In the genomic region with DNA sequence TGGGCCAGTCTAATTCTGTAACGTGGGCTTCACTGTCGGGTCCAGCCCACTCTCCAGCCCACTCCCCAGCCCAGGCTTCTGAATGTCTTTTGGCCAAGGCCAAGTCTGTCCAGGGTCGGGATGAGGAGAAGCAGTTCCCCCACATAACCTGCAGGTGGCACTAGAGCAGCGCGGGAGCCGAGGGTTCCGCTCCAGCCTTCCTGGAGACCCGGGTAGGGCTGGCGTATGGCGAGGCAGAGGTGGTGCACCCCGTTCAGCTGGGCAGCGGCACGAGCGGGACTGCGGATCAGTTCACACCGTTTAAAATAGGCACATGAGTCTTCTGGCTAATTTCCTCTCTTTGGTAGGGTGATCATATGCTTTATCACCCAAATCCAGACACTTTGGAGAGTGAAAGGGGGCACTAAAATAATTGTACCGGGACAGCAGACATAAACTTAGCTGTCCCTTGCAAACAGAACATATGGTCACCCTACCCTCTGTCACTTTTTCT, we compare ENCODE assay signal across 8 cellular contexts.
DNase-seq lines count a peak whose midpoint lies in the region; ATAC-seq and TF ChIP-seq lines count a peak whose summit lies in the region.

No MANE protein-coding gene starts in this region.

- DNase-seq in Calu3 (peak; percentile 87), IMR-90 (peak; percentile 18), RWPE2 (ENCODE audit: low spot score) (no peak), Right ventricle myocardium superior (peak; percentile 74), putamen (ENCODE audit: low spot score) (peak; percentile 65), NCI-H226 (no peak)
- DNase-seq in activated naive CD4-positive, alpha-beta T cell treated with anti-CD3 and anti-CD28 coated beads, Interleukin-2, amount 10 ng/mL, durations not matched to agents 7 days and 5 days = peak; percentile 68

- H3K27me3 Mint-ChIP-seq in Calu3 (ENCODE audit: unreplicated experiment) = peaks cover 74% of the 10 kb centered on the region
- peaks cover 19% of the 10 kb centered on the region for H3K27me3 Mint-ChIP-seq in activated naive CD4-positive, alpha-beta T cell treated with anti-CD3 and anti-CD28 coated beads, Interleukin-2, amount 10 ng/mL, durations not matched to agents 7 days and 5 days

- in situ Hi-C loops in IMR-90 (cut with MboI; ENCODE audit: low sequenced_read_pairs) = no loop called here

- no peaks in the 10 kb centered on the region for H3K79me1 ChIP-seq in IMR-90 (ENCODE audit: low read depth in 1 of 2, low read length in 2 of 2)

- peak; percentile 96 for TF ChIP-seq CTCF in Calu3 (IDR thresholded peaks at IDR 0.05; ENCODE audit: unreplicated experiment)
- peak; percentile 69 for TF ChIP-seq CTCF in IMR-90 (conservative IDR thresholded peaks at IDR 0.05; ENCODE audit: low read depth, low read length)
- TF ChIP-seq CTCF in RWPE2 (IDR thresholded peaks at IDR 0.05; ENCODE audit: poor library complexity, severe bottlenecking) = peak; percentile 96

- no peak overlapping the region for H2AK9ac ChIP-seq in IMR-90 (replicated peaks; ENCODE audit: low read depth, low read length, poor library complexity)

- no peak overlapping the region for H2BK5ac ChIP-seq in IMR-90 (ENCODE audit: low read depth, low read length, poor library complexity, severe bottlenecking)

- no peak for TF ChIP-seq POLR2A in IMR-90 (IDR thresholded peaks at IDR 0.05; ENCODE audit: low read depth, low read length)

- H3K4me1 ChIP-seq in IMR-90 (ENCODE audit: control insufficient read depth, insufficient read depth, low read length) (no peaks in the 10 kb centered on the region), RWPE2 (ENCODE audit: insufficient read depth, poor library complexity, severe bottlenecking) (no peaks in the 10 kb centered on the region)

- H4K20me1 ChIP-seq in IMR-90 (ENCODE audit: insufficient read depth, low read length) = no peaks in the 10 kb centered on the region

- CTCF ChIA-PET in Calu3 (lab: Charles Lee) (interaction anchor here (0.9 kb wide), 1 partner anchor 26 kb away, joined by 4 read pairs; no protein-coding TSS in a partner anchor), IMR-90 (lab: Yijun Ruan, JAX) (interaction anchor here (0.5 to 0.7 kb wide), 2 partner anchors 513 to 558 kb away, joined by 3 to 6 read pairs; no protein-coding TSS in a partner anchor)
- CTCF ChIA-PET in activated naive CD4-positive, alpha-beta T cell treated with anti-CD3 and anti-CD28 coated beads, Interleukin-2, amount 10 ng/mL, durations not matched to agents 7 days and 5 days (lab: Charles Lee) = interaction anchor here (0.7 to 1.1 kb wide), 5 partner anchors 8 to 646 kb away, joined by 3 to 5 read pairs (median 3); no protein-coding TSS in a partner anchor

- H3K27ac ChIP-seq in IMR-90 (ENCODE audit: insufficient read depth, low read length) = no peak overlapping the region
- no peak overlapping the region for H3K27ac ChIP-seq in RWPE2 (ENCODE audit: poor library complexity, severe bottlenecking)

- POLR2A ChIA-PET in IMR-90 (lab: Charles Lee; ENCODE audit: unreplicated experiment) = no interaction called here

- dilution Hi-C loops in IMR-90 (cut with HindIII; ENCODE audit: low sequenced_read_pairs, unreplicated experiment) = no loop called here

- H3K18ac ChIP-seq in IMR-90 (ENCODE audit: low read depth, low read length) = no peak overlapping the region

- H2BK15ac ChIP-seq in IMR-90 (ENCODE audit: low read depth, low read length) = no peak overlapping the region

- intact Hi-C loops in Calu3 (cut with micrococcal nuclease; ENCODE audit: unreplicated experiment) = loop anchor here (1.0 kb wide), 1 partner anchor 26 kb away; no protein-coding TSS in a partner anchor
- intact Hi-C loops in IMR-90 (cut with micrococcal nuclease) = loop anchor here (1.0 kb wide), 2 partner anchors 26 to 491 kb away; no protein-coding TSS in a partner anchor
- intact Hi-C loops in Right ventricle myocardium superior (cut with DNase I) = no loop called here

- BruUV-seq in Calu3 (replicated peaks; lab: Mats Ljungman, UMichigan) = no TSS peak
- BruUV-seq in IMR-90 (replicated peaks; lab: Mats Ljungman, UMichigan) = no TSS peak

- H3K36me3 Mint-ChIP-seq in Calu3 (ENCODE audit: insufficient read depth, unreplicated experiment) = no peaks in the 10 kb centered on the region
- H3K36me3 Mint-ChIP-seq in activated naive CD4-positive, alpha-beta T cell treated with anti-CD3 and anti-CD28 coated beads, Interleukin-2, amount 10 ng/mL, durations not matched to agents 7 days and 5 days = no peaks in the 10 kb centered on the region

- H3K9me3 Mint-ChIP-seq in Calu3 (ENCODE audit: low read depth, unreplicated experiment) = no peaks in the 10 kb centered on the region
- no peaks in the 10 kb centered on the region for H3K9me3 Mint-ChIP-seq in activated naive CD4-positive, alpha-beta T cell treated with anti-CD3 and anti-CD28 coated beads, Interleukin-2, amount 10 ng/mL, durations not matched to agents 7 days and 5 days

- H4K5ac ChIP-seq in IMR-90 (ENCODE audit: low read depth, low read length) = no peak overlapping the region

- no peak overlapping the region for H3K4me3 ChIP-seq in IMR-90 (ENCODE audit: insufficient read depth, low read depth, low read length)
- H3K4me3 ChIP-seq in RWPE2 (ENCODE audit: severe bottlenecking) = no peak overlapping the region

- H3K27me3 ChIP-seq in IMR-90 (ENCODE audit: control insufficient read depth, insufficient read depth, low read length) = no peaks in the 10 kb centered on the region
- peaks cover 19% of the 10 kb centered on the region for H3K27me3 ChIP-seq in RWPE2 (ENCODE audit: insufficient read depth, poor library complexity, severe bottlenecking)

- H4K91ac ChIP-seq in IMR-90 (ENCODE audit: insufficient read depth, low read depth, low read length) = no peak overlapping the region

- peak overlapping the region; percentile 15 for H3K4me3 Mint-ChIP-seq in Calu3 (ENCODE audit: low read depth, unreplicated experiment)
- no peak overlapping the region for H3K4me3 Mint-ChIP-seq in activated naive CD4-positive, alpha-beta T cell treated with anti-CD3 and anti-CD28 coated beads, Interleukin-2, amount 10 ng/mL, durations not matched to agents 7 days and 5 days

- H3K4ac ChIP-seq in IMR-90 (ENCODE audit: low read depth, low read length) = no peak overlapping the region

- no peaks in the 10 kb centered on the region for H3K9me1 ChIP-seq in IMR-90 (ENCODE audit: insufficient read depth, low read length)

- no peak overlapping the region for H3K23ac ChIP-seq in IMR-90 (ENCODE audit: low read depth, low read length)

- peak; percentile 64 for TF ChIP-seq RAD21 in IMR-90 (IDR thresholded peaks at IDR 0.05; ENCODE audit: low read length)

- no peaks in the 10 kb centered on the region for H3K9me3 ChIP-seq in IMR-90 (ENCODE audit: control insufficient read depth, insufficient read depth, low read length)
- H3K9me3 ChIP-seq in RWPE2 (ENCODE audit: severe bottlenecking) = no peaks in the 10 kb centered on the region

- no peak overlapping the region for H2BK20ac ChIP-seq in IMR-90 (ENCODE audit: low read depth, low read length)

- H2AFZ ChIP-seq in IMR-90 (replicated peaks; ENCODE audit: low read length, poor library complexity) = no peak overlapping the region

- H3K14ac ChIP-seq in IMR-90 (replicated peaks; ENCODE audit: low read depth, low read length) = no peak overlapping the region

- 42% methylated on average over 2 of the region's 17 CpGs; no CpG with 5 or more reads in 1 of the 2 experiments for WGBS in IMR-90 (ENCODE audit: extremely low coverage in 2 of 2, insufficient read length in 1 of 2), 2 experiments

- no peak overlapping the region for H3K4me2 ChIP-seq in IMR-90 (ENCODE audit: low read depth, low read length)

- H3K56ac ChIP-seq in IMR-90 (ENCODE audit: extremely low read depth, insufficient read depth, low read length) = no peak overlapping the region

- H3K9ac ChIP-seq in IMR-90 (ENCODE audit: low read depth, low read length) = no peak overlapping the region

- H4K8ac ChIP-seq in IMR-90 (ENCODE audit: low read depth in 2 of 2, low read length in 2 of 2) = no peak overlapping the region

- no peak overlapping the region for H2AK5ac ChIP-seq in IMR-90 (ENCODE audit: low read depth, low read length)

- H3K36me3 ChIP-seq in IMR-90 (ENCODE audit: control insufficient read depth, insufficient read depth, low read length) (no peaks in the 10 kb centered on the region), RWPE2 (ENCODE audit: low read depth) (no peaks in the 10 kb centered on the region)

- H2BK120ac ChIP-seq in IMR-90 (ENCODE audit: low read depth, low read length) = no peak overlapping the region

- H3K4me1 Mint-ChIP-seq in Calu3 (ENCODE audit: low read depth, unreplicated experiment) = no peaks in the 10 kb centered on the region
- H3K4me1 Mint-ChIP-seq in activated naive CD4-positive, alpha-beta T cell treated with anti-CD3 and anti-CD28 coated beads, Interleukin-2, amount 10 ng/mL, durations not matched to agents 7 days and 5 days = no peaks in the 10 kb centered on the region

- no peak overlapping the region for H3K27ac Mint-ChIP-seq in Calu3 (ENCODE audit: unreplicated experiment)
- no peak overlapping the region for H3K27ac Mint-ChIP-seq in activated naive CD4-positive, alpha-beta T cell treated with anti-CD3 and anti-CD28 coated beads, Interleukin-2, amount 10 ng/mL, durations not matched to agents 7 days and 5 days

- ATAC-seq in GM21367 (IDR thresholded peaks at IDR 0.05; ENCODE audit: unreplicated experiment) (peak; percentile 97), IMR-90 (ENCODE audit: low read depth) (peak; percentile 100), RWPE2 (ENCODE audit: low read depth) (peak; percentile 96), Right ventricle myocardium superior (ENCODE audit: poor library complexity) (peak; percentile 96)

TF ChIP-seq in IMR-90, 13 proteins besides CTCF, POLR2A, EP300 and RAD21:
- TF ChIP-seq FOS (IDR thresholded peaks at IDR 0.05; ENCODE audit: low read depth, low read length) (no peak), SMC3 (IDR thresholded peaks at IDR 0.05; ENCODE audit: low read depth, low read length) (peak; percentile 43)

Comparison
In these comparisons a context has a peak if more than half of its experiments do, and no peak if none do; other contexts are left out.
1. DNase-seq: peak in Calu3 (single experiment), IMR-90 (single experiment), activated naive CD4-positive, alpha-beta T cell treated with anti-CD3 and anti-CD28 coated beads, Interleukin-2, amount 10 ng/mL, durations not matched to agents 7 days and 5 days (single experiment), Right ventricle myocardium superior (single experiment) and putamen (single experiment); none in RWPE2 (single experiment) and NCI-H226 (single experiment).
2. Peak in every context shown above with its lines, with median percentiles within 50 percentile points of each other: CTCF ChIP-seq and ATAC-seq.